In genomic region chr1:53110370-53111072, GRCh38 we compare ENCODE assay signal across 13 cellular contexts. TPM values are rescaled to one million over a fixed set of nuclear protein-coding genes. Genes with fewer than 3 reads are reported as not detected.
DNase-seq lines count a peak whose midpoint lies in the region; ATAC-seq, FAIRE-seq and TF ChIP-seq lines count a peak whose summit lies in the region.
"Had no signal": no experiment of that assay in that cellular context is flagged by ENCODE, and none has a peak within 500 bp of the region (broad histone marks: within the 10 kb centered on the region; RNA-seq: fewer than 3 reads in every experiment).

No MANE protein-coding gene starts in this region.

- H3K9ac ChIP-seq in kidney (ENCODE audit: low read length in 2 of 2) = no peak overlapping the region

- H3K27ac ChIP-seq in kidney (ENCODE audit: low read depth in 2 of 2, low read length in 2 of 2) = no peak overlapping the region

- ATAC-seq in HG02623 (IDR thresholded peaks at IDR 0.05; ENCODE audit: unreplicated experiment) = no peak
- no peak for ATAC-seq in HG03571 (IDR thresholded peaks at IDR 0.05; ENCODE audit: unreplicated experiment)
- ATAC-seq: GM12878 had no signal

- no peak for FAIRE-seq in kidney (lab: Jason Lieb, UNC)
- FAIRE-seq: colon, GM12878, islet of Langerhans, TTC549 had no signal

- DNase-seq in SIG-M5 treated with dmso at 0.1 percent for 504 hours (lab: John Stamatoyannopoulos, UW; ENCODE audit: unreplicated experiment) (peak; percentile 80), foreskin fibroblast (peak; percentile 84 to 91), DMS 273 (lab: John Stamatoyannopoulos, UW; ENCODE audit: unreplicated experiment) (no peak), kidney (no peak)
- peak; percentile 57 for DNase-seq in stimulated activated CD8-positive, alpha-beta memory T cell treated with anti-CD3 and anti-CD28 coated beads, Interleukin-4, amount 100 ng/mL, for 48 hours
- DNase-seq: NCI-H1436 treated with DMSO at 0.1 percent for 48 hours had no signal

- no peaks in the 10 kb centered on the region for H3K9me3 ChIP-seq in kidney (ENCODE audit: control insufficient read depth in 1 of 2, low read length in 2 of 2)

- no peaks in the 10 kb centered on the region for H3K36me3 ChIP-seq in kidney (ENCODE audit: control insufficient read depth in 1 of 2, insufficient read depth in 2 of 2, low read length in 2 of 2)

- H3K4me3 ChIP-seq in foreskin fibroblast (ENCODE audit: low read depth in 1 of 2, low read length in 2 of 2) (no peak overlapping the region), kidney (ENCODE audit: low read length in 2 of 2) (no peak overlapping the region)
- H3K4me3 ChIP-seq: GM12878 had no signal

- TF ChIP-seq EP300 in Ishikawa (IDR thresholded peaks at IDR 0.05; ENCODE audit: borderline replicate concordance) = no peak

- intact Hi-C loops in kidney (cut with DNase I) = no loop called here

- TF ChIP-seq RAD21 in Ishikawa (IDR thresholded peaks at IDR 0.05; ENCODE audit: low read depth) = no peak

- TF ChIP-seq CTCF in foreskin fibroblast (IDR thresholded peaks at IDR 0.05; ENCODE audit: low read depth, low read length) (no peak), kidney (IDR thresholded peaks at IDR 0.05; ENCODE audit: borderline replicate concordance, extremely low read depth, insufficient read depth) (no peak)

- H3K4me1 ChIP-seq in kidney (ENCODE audit: control insufficient read depth in 1 of 2, insufficient read depth in 1 of 2, low read depth in 1 of 2, low read length in 2 of 2) = no peaks in the 10 kb centered on the region

TF ChIP-seq in Ishikawa, 13 proteins besides CTCF, POLR2A, EP300 and RAD21:
- TF ChIP-seq CREB1 (IDR thresholded peaks at IDR 0.05; ENCODE audit: low read depth) = no peak
- peak; percentile 54; the same call in 1 of the 2 replicates for TF ChIP-seq MAX (IDR thresholded peaks at IDR 0.05)
- TF ChIP-seq TEAD4 (IDR thresholded peaks at IDR 0.05) = no peak
- TF ChIP-seq REST (IDR thresholded peaks at IDR 0.05; ENCODE audit: low read depth) = no peak
- TF ChIP-seq EGR1 (IDR thresholded peaks at IDR 0.05) = no peak

RNA-seq across cellular contexts. Expression of gene SLC1A7, which starts 31.9 kb away (rescaled TPM):
- total RNA-seq in kidney = not detected
- polyA plus RNA-seq in kidney (ENCODE audit: insufficient read depth, low read depth, low replicate concordance) = 1.0 TPM
- total RNA-seq: GM12878 had no signal
- polyA plus RNA-seq: GM12878 had no signal

RNA-seq across cellular contexts. Expression of gene PODN, which starts 48.5 kb away (rescaled TPM):
- total RNA-seq in kidney = 8.1 TPM
- 1.4 TPM for polyA plus RNA-seq in kidney (ENCODE audit: insufficient read depth, low read depth, low replicate concordance)
- polyA plus RNA-seq: GM12878 had no signal

Comparison
In these comparisons a context has a peak if more than half of its experiments do, and no peak if none do; other contexts are left out.
1. DNase-seq: peak in SIG-M5 treated with dmso at 0.1 percent for 504 hours (single experiment), foreskin fibroblast (2 of 2) and stimulated activated CD8-positive, alpha-beta memory T cell treated with anti-CD3 and anti-CD28 coated beads, Interleukin-4, amount 100 ng/mL, for 48 hours (single experiment); none in DMS 273 (single experiment) and kidney (single experiment).